8 cellular contexts compared by ENCODE assay signal in genomic region chr2:142131016-142131714, GRCh38. TPM values are rescaled to one million over a fixed set of nuclear protein-coding genes. Genes with fewer than 3 reads are reported as not detected.
DNase-seq lines count a peak whose midpoint lies in the region; ATAC-seq and TF ChIP-seq lines count a peak whose summit lies in the region.

Gene LRP1B, minus strand, starts transcription at chr2:142131016. Its CDS starts 287 bp downstream, at chr2:142130729.

- POLR2A ChIA-PET in BJ (lab: Charles Lee) = no interaction called here

- H3K4me3 ChIP-seq in BJ (ENCODE audit: low read depth, low read length) (peak within 1 kb of the TSS; percentile 50), body of pancreas (peak within 1 kb of the TSS; percentile 6 to 44), iPS-20b (ENCODE audit: low read length) (peak within 1 kb of the TSS; percentile 80), skin epidermis (peak within 1 kb of the TSS; percentile 23 to 58 (median 33))

- H3K27ac ChIP-seq in body of pancreas = peak within 1 kb of the TSS in 3 of 4 donors; percentile 13 to 71 (median 48)
- H3K27ac ChIP-seq in iPS-20b (ENCODE audit: low read length) = no peak within 1 kb of the TSS
- H3K27ac ChIP-seq in skin epidermis = peak within 1 kb of the TSS in 11 of 21 experiments; percentile 5 to 68 (median 33)

- TF ChIP-seq CTCF in BJ (IDR thresholded peaks at IDR 0.05; ENCODE audit: insufficient read depth, low read depth, low read length) (no peak), body of pancreas (IDR thresholded peaks at IDR 0.05) (no peak)

- H3K27me3 ChIP-seq in BJ (ENCODE audit: control insufficient read depth, insufficient read depth, low read length) = peaks cover 5% of the 10 kb centered on the region; the same call in 1 of the 2 replicates
- no peaks in the 10 kb centered on the region for H3K27me3 ChIP-seq in body of pancreas
- H3K27me3 ChIP-seq in iPS-20b (ENCODE audit: insufficient read depth, low read length) = peaks cover 58% of the 10 kb centered on the region

- intact Hi-C loops in body of pancreas (cut with DNase I) = no loop called here

- H3K4me1 ChIP-seq in body of pancreas = peaks cover 24% of the 10 kb centered on the region
- H3K4me1 ChIP-seq in iPS-20b (ENCODE audit: insufficient read depth, low read length) = no peaks in the 10 kb centered on the region

- CTCF ChIA-PET in BJ (lab: Yijun Ruan, JAX) = interaction anchor here (0.9 to 3.8 kb wide), 3 partner anchors 9 to 18 kb away, joined by 3 to 24 read pairs (median 4); no protein-coding TSS in a partner anchor

- DNase-seq in BJ (ENCODE audit: low read depth) = no peak
- peak; percentile 48 for DNase-seq in KBM-7
- peak; percentile 13 to 27 (median 20) for DNase-seq in body of pancreas
- no peak for DNase-seq in GOT3 (lab: John Stamatoyannopoulos, UW)

- peak in 2 of 3 donors; percentile 14 to 33 for TF ChIP-seq POLR2A in body of pancreas (IDR thresholded peaks at IDR 0.05)

- ATAC-seq in GM19043 (IDR thresholded peaks at IDR 0.05; ENCODE audit: low read depth, unreplicated experiment) = peak; percentile 46
- peak; percentile 65 for ATAC-seq in body of pancreas
- no peak for ATAC-seq in GM21825 (IDR thresholded peaks at IDR 0.05; ENCODE audit: unreplicated experiment)

- H3K9ac ChIP-seq in iPS-20b (ENCODE audit: low read depth, low read length) = peak within 1 kb of the TSS; percentile 49; the same call in 1 of the 2 replicates

- H3K36me3 ChIP-seq in BJ (ENCODE audit: control insufficient read depth, insufficient read depth, low read length) (no peaks in the 10 kb centered on the region), body of pancreas (replicated peaks in 1 of 2; ENCODE audit: insufficient read depth in 1 of 2, low read depth in 2 of 2) (no peaks in the 10 kb centered on the region), iPS-20b (ENCODE audit: insufficient read depth, low read depth, low read length) (no peaks in the 10 kb centered on the region)

- no peaks in the 10 kb centered on the region for H3K9me3 ChIP-seq in body of pancreas
- H3K9me3 ChIP-seq in iPS-20b (ENCODE audit: insufficient read depth, low read depth, low read length) = no peaks in the 10 kb centered on the region

- 1 to 2% methylated on average over 21 of the region's 21 CpGs for WGBS in body of pancreas, 2 donors

- in situ Hi-C loops in KBM-7 (cut with MboI; ENCODE audit: low pct_unique_long_range_greater_than_20kb, low sequenced_read_pairs) = no loop called here

RNA-seq across cellular contexts. Expression of gene LRP1B, which starts in this region (rescaled TPM):
- 0.04 and 0.11 TPM in 2 replicates for polyA plus RNA-seq in BJ (2011; rRNA removed)
- 0.31 and 0.66 TPM in 2 replicates for polyA minus RNA-seq in BJ (2011; rRNA and poly(A)+ RNA removed)
- 1 to 10 TPM in 1 of 2 donors, under 1 TPM in 1; 0.52 to 3.0 TPM for total RNA-seq in body of pancreas

Comparison
In these comparisons a context has a peak if more than half of its experiments do, and no peak if none do; other contexts are left out.
1. DNase-seq: peak in KBM-7 (single experiment) and body of pancreas (4 of 4); none in BJ (single experiment) and GOT3 (single experiment).
2. H3K4me3 ChIP-seq: peak in every context shown above with its lines; median percentile 80 in iPS-20b; 50 in BJ; 33 in skin epidermis; 25 in body of pancreas.